Comparison of ENCODE assay signal across 8 cellular contexts in genomic region chr11:9384535-9385287, GRCh38. TPM values are rescaled to one million over a fixed set of nuclear protein-coding genes. Genes with fewer than 3 reads are reported as not detected.
DNase-seq lines count a peak whose midpoint lies in the region; ATAC-seq and TF ChIP-seq lines count a peak whose summit lies in the region.

Gene IPO7 (plus strand): TSS chr11:9384652. CDS start chr11:9384764, 112 bp downstream.

- H3K9me3 ChIP-seq in neuron (ENCODE audit: low read length) (peaks cover 1% of the 10 kb centered on the region), subcutaneous abdominal adipose tissue (ENCODE audit: control insufficient read depth in 5 of 5, low read length in 5 of 5) (no peaks in the 10 kb centered on the region)

- peak within 1 kb of the TSS; percentile 76 for H3K4me2 ChIP-seq in GM23338

- H2AFZ ChIP-seq in GM23338 (peak within 1 kb of the TSS; percentile 0; the same call in 1 of the 2 replicates), neuron (ENCODE audit: low read depth, low read length) (peak within 1 kb of the TSS; percentile 93)

- H3K27ac ChIP-seq in GM23338 (ENCODE audit: low read depth) (peak within 1 kb of the TSS; percentile 95), subcutaneous abdominal adipose tissue (ENCODE audit: low read depth, low read length) (peak within 1 kb of the TSS; percentile 99)

- peak in 1 of 2 experiments; percentile 42 for TF ChIP-seq CTCF in GM23338 (conservative IDR thresholded peaks at IDR 0.05; ENCODE audit: low read depth in 2 of 2)
- peak; percentile 32 for TF ChIP-seq CTCF in foreskin fibroblast (IDR thresholded peaks at IDR 0.05; ENCODE audit: low read depth, low read length)

- DNase-seq in ELF-1 (ENCODE audit: low read depth, low spot score), result peak; percentile 93
- DNase-seq in GM23338 (ENCODE audit: low spot score), result peak; percentile 96
- peak; percentile 91 for DNase-seq in LHCN-M2 (ENCODE audit: low read depth)
- peak; percentile 48 for DNase-seq in SIG-M5 (lab: John Stamatoyannopoulos, UW)
- peak; percentile 72 for DNase-seq in activated gamma-delta T cell (lab: John Stamatoyannopoulos, UW)
- peak; percentile 92 to 97 for DNase-seq in foreskin fibroblast

- H3K4me3 ChIP-seq in GM23338 (peak within 1 kb of the TSS; percentile 95), foreskin fibroblast (ENCODE audit: low read depth in 1 of 2, low read length in 2 of 2) (peak within 1 kb of the TSS; percentile 74 to 99), neuron (ENCODE audit: low read length) (peak within 1 kb of the TSS; percentile 81), subcutaneous abdominal adipose tissue (ENCODE audit: low read depth in 1 of 5, low read length in 5 of 5) (peak within 1 kb of the TSS; percentile 85 to 93 (median 89))

- H3K9me3 Mint-ChIP-seq in GM23338, result no peaks in the 10 kb centered on the region

- peaks cover 44% of the 10 kb centered on the region for H4K20me1 ChIP-seq in GM23338 (replicated peaks; ENCODE audit: insufficient read depth)

- peaks cover 26% of the 10 kb centered on the region for H3K4me1 Mint-ChIP-seq in GM23338

- no peaks in the 10 kb centered on the region for H3K9me2 ChIP-seq in GM23338 (ENCODE audit: insufficient read depth)

- no peaks in the 10 kb centered on the region for H3K27me3 ChIP-seq in GM23338 (ENCODE audit: insufficient read depth)
- no peaks in the 10 kb centered on the region for H3K27me3 ChIP-seq in neuron (ENCODE audit: insufficient read depth, low read length)
- H3K27me3 ChIP-seq in subcutaneous abdominal adipose tissue (ENCODE audit: control insufficient read depth in 5 of 5, insufficient read depth in 4 of 5, low read length in 5 of 5), result no peaks in the 10 kb centered on the region

- 0 out of 2 replicates have a peak, but pooled peaks cover 4% of the 10 kb centered on the region for H3F3A ChIP-seq in GM23338 (replicated peaks; ENCODE audit: low read depth)

- ATAC-seq in GM23338, result peak; percentile 95

- H3K9ac ChIP-seq in subcutaneous abdominal adipose tissue (ENCODE audit: low read length in 5 of 5), result peak within 1 kb of the TSS; percentile 97 to 98 (median 98)

- peak within 1 kb of the TSS; percentile 97 for H3K4me3 Mint-ChIP-seq in GM23338

- H3K36me3 ChIP-seq in GM23338 (ENCODE audit: insufficient read depth) (peaks cover 10% of the 10 kb centered on the region; the same call in 1 of the 2 replicates), neuron (ENCODE audit: insufficient read depth, low read length) (peaks cover 10% of the 10 kb centered on the region), subcutaneous abdominal adipose tissue (ENCODE audit: control insufficient read depth in 5 of 5, insufficient read depth in 5 of 5, low read length in 5 of 5) (no peaks in the 10 kb centered on the region)

- H3K79me2 ChIP-seq in GM23338 (replicated peaks; ENCODE audit: insufficient read depth), result peaks cover 53% of the 10 kb centered on the region

- H3K36me3 Mint-ChIP-seq in GM23338 (ENCODE audit: low read depth), result peaks cover 23% of the 10 kb centered on the region

- H3K4me1 ChIP-seq in GM23338 (ENCODE audit: insufficient read depth), result peaks cover 15% of the 10 kb centered on the region
- H3K4me1 ChIP-seq in neuron (ENCODE audit: insufficient read depth, low read length), result peaks cover 8% of the 10 kb centered on the region
- H3K4me1 ChIP-seq in subcutaneous abdominal adipose tissue (ENCODE audit: control insufficient read depth in 5 of 5, insufficient read depth in 5 of 5, low read length in 5 of 5), result peaks cover 0 to 22% (median 14%) of the 10 kb centered on the region in 5 donors

- H3K27me3 Mint-ChIP-seq in GM23338 (ENCODE audit: insufficient read depth, low read depth, poor library complexity), result peaks cover 12% of the 10 kb centered on the region

- H3K27ac Mint-ChIP-seq in GM23338, result peak within 1 kb of the TSS; percentile 98

TF ChIP-seq in GM23338, 12 proteins besides CTCF, POLR2A, EP300 and RAD21:
- TF ChIP-seq STAT1 (IDR thresholded peaks at IDR 0.05; ENCODE audit: unreplicated experiment) (no peak), POLR2AphosphoS5 (IDR thresholded peaks at IDR 0.05; ENCODE audit: low read depth) (peak; percentile 93), ZNF114 (CRISPR knock-in tag; IDR thresholded peaks at IDR 0.05) (no peak), NANOG (IDR thresholded peaks at IDR 0.05; ENCODE audit: borderline replicate concordance) (no peak), CREB1 (CRISPR knock-in tag; IDR thresholded peaks at IDR 0.05; ENCODE audit: low read depth) (peak; percentile 72), EZH2phosphoT487 (IDR thresholded peaks at IDR 0.05; ENCODE audit: unreplicated experiment) (no peak), ETS1 (IDR thresholded peaks at IDR 0.05) (peak; percentile 92), REST (IDR thresholded peaks at IDR 0.05; ENCODE audit: unreplicated experiment) (no peak)
TF ChIP-seq in GM23338: peak in this region for 3.

RNA-seq across cellular contexts. Expression of gene IPO7, which starts in this region (rescaled TPM):
- 271 and 328 TPM in 2 replicates for total RNA-seq in GM23338 (2014; rRNA removed; shearing (Covaris generic))
- 56.1 TPM in 2 replicates for polyA plus RNA-seq in GM23338 (2016; fragmentation: Nextera tagmentation; extraction: Ambion mirVana)
- 153 and 173 TPM in 2 replicates for total RNA-seq in LHCN-M2 (2014; rRNA removed)
- 36.8 TPM for polyA plus RNA-seq in LHCN-M2 (2012)

Comparison
In these comparisons a context has a peak if more than half of its experiments do, and no peak if none do; other contexts are left out.
1. Peak in every context shown above with its lines: DNase-seq, ATAC-seq, H3K4me3 ChIP-seq and H3K27ac ChIP-seq.